ENCODE assay signal across 10 cellular contexts in genomic region chr6:156279306-156279969, GRCh38.
DNase-seq lines count a peak whose midpoint lies in the region; ATAC-seq and TF ChIP-seq lines count a peak whose summit lies in the region.
"Had no signal": no experiment of that assay in that cellular context is flagged by ENCODE, and none has a peak within 500 bp of the region (broad histone marks: within the 10 kb centered on the region; RNA-seq: fewer than 3 reads in every experiment).

No MANE protein-coding gene starts in this region.

- H3K9me3 Mint-ChIP-seq in activated CD8-positive, alpha-beta memory T cell treated with anti-CD3 and anti-CD28 coated beads, Interleukin-2, amount 10 ng/mL, durations not matched to agents 7 days and 5 days (ENCODE audit: low read depth): peaks cover 2% of the 10 kb centered on the region

- no peak overlapping the region for H3K27ac Mint-ChIP-seq in activated CD8-positive, alpha-beta memory T cell treated with anti-CD3 and anti-CD28 coated beads, Interleukin-2, amount 10 ng/mL, durations not matched to agents 7 days and 5 days

- no peak for TF ChIP-seq CTCF in testis (IDR thresholded peaks at IDR 0.05)

- H3K27ac ChIP-seq in BLaER1 (peak overlapping the region; percentile 98), testis (no peak overlapping the region)

- no peak overlapping the region for H3K4me3 Mint-ChIP-seq in activated CD8-positive, alpha-beta memory T cell treated with anti-CD3 and anti-CD28 coated beads, Interleukin-2, amount 10 ng/mL, durations not matched to agents 7 days and 5 days

- peak; percentile 91 for DNase-seq in SHP77 treated with DMSO at 0.1 percent for 48 hours (lab: John Stamatoyannopoulos, UW)
- no peak for DNase-seq in posterior vena cava (ENCODE audit: low spot score)
- DNase-seq in activated CD8-positive, alpha-beta memory T cell treated with anti-CD3 and anti-CD28 coated beads, Interleukin-2, amount 10 ng/mL, durations not matched to agents 7 days and 5 days: no peak
- no peak for DNase-seq in testis
- DNase-seq: cerebellar nuclear complex had no signal

- TF ChIP-seq POLR2A in testis (IDR thresholded peaks at IDR 0.05): no peak

- ATAC-seq in GM19438 (IDR thresholded peaks at IDR 0.05; ENCODE audit: low read depth, unreplicated experiment): peak; percentile 72
- peak; percentile 65 for ATAC-seq in HG03135 (IDR thresholded peaks at IDR 0.05; ENCODE audit: unreplicated experiment)
- no peak for ATAC-seq in activated CD4-positive, CD25-positive, alpha-beta regulatory T cell treated with anti-CD3 and anti-CD28 coated beads, Interleukin-2, amount 50 U/mL, for 24 hours
- no peak for ATAC-seq in activated CD8-positive, alpha-beta memory T cell treated with anti-CD3 and anti-CD28 coated beads, Interleukin-2, amount 10 ng/mL, durations not matched to agents 7 days and 5 days

- peak overlapping the region; percentile 40 for H3K4me3 ChIP-seq in BLaER1
- H3K4me3 ChIP-seq in testis: no peak overlapping the region
- H3K4me3 ChIP-seq: lung had no signal

- peaks cover 10% of the 10 kb centered on the region; the same call in 1 of the 2 replicates for H3K36me3 ChIP-seq in BLaER1
- no peaks in the 10 kb centered on the region for H3K36me3 ChIP-seq in testis (ENCODE audit: low read depth, missing control alignments)

- H3K4me2 ChIP-seq in BLaER1: peak overlapping the region; percentile 90

- H3K4me1 ChIP-seq in BLaER1 (peaks cover 62% of the 10 kb centered on the region), testis (peaks cover 2% of the 10 kb centered on the region)

- CTCF ChIA-PET in activated CD8-positive, alpha-beta memory T cell treated with anti-CD3 and anti-CD28 coated beads, Interleukin-2, amount 10 ng/mL, durations not matched to agents 7 days and 5 days (lab: Charles Lee): interaction anchor here (0.6 kb wide), 1 partner anchor 314 kb away, joined by 4 read pairs; no protein-coding TSS in a partner anchor

- H3K36me3 Mint-ChIP-seq in activated CD8-positive, alpha-beta memory T cell treated with anti-CD3 and anti-CD28 coated beads, Interleukin-2, amount 10 ng/mL, durations not matched to agents 7 days and 5 days: no peaks in the 10 kb centered on the region

- H3K4me1 Mint-ChIP-seq in activated CD8-positive, alpha-beta memory T cell treated with anti-CD3 and anti-CD28 coated beads, Interleukin-2, amount 10 ng/mL, durations not matched to agents 7 days and 5 days: no peaks in the 10 kb centered on the region

- intact Hi-C loops in posterior vena cava (cut with DNase I) (no loop called here), testis (cut with DNase I; ENCODE audit: low total_unique reads) (no loop called here)

- H4K20me1 ChIP-seq in BLaER1: no peaks in the 10 kb centered on the region

- peak overlapping the region; percentile 84 for H3K9ac ChIP-seq in BLaER1

- WGBS in testis, 2 donors: 60 to 69% methylated on average over 3 of the region's 3 CpGs

- H3K27me3 ChIP-seq in BLaER1 (no peaks in the 10 kb centered on the region), testis (no peaks in the 10 kb centered on the region)

- H3K27me3 Mint-ChIP-seq in activated CD8-positive, alpha-beta memory T cell treated with anti-CD3 and anti-CD28 coated beads, Interleukin-2, amount 10 ng/mL, durations not matched to agents 7 days and 5 days: no peaks in the 10 kb centered on the region

- H3K9me3 ChIP-seq in BLaER1 (peaks cover 62% of the 10 kb centered on the region), testis (no peaks in the 10 kb centered on the region)

Comparison
In these comparisons a context has a peak if more than half of its experiments do, and no peak if none do; other contexts are left out.
1. ATAC-seq: peak in GM19438 (single experiment) and HG03135 (single experiment); none in activated CD4-positive, CD25-positive, alpha-beta regulatory T cell treated with anti-CD3 and anti-CD28 coated beads, Interleukin-2, amount 50 U/mL, for 24 hours (0 of 2) and activated CD8-positive, alpha-beta memory T cell treated with anti-CD3 and anti-CD28 coated beads, Interleukin-2, amount 10 ng/mL, durations not matched to agents 7 days and 5 days (single experiment).